18 cellular contexts compared by ENCODE assay signal in genomic region chr20:25032065-25032477, GRCh38. TPM values are rescaled to one million over a fixed set of nuclear protein-coding genes. Genes with fewer than 3 reads are reported as not detected.
DNase-seq lines count a peak whose midpoint lies in the region; ATAC-seq and TF ChIP-seq lines count a peak whose summit lies in the region.
"Had no signal": no experiment of that assay in that cellular context is flagged by ENCODE, and none has a peak within 500 bp of the region (broad histone marks: within the 10 kb centered on the region; RNA-seq: fewer than 3 reads in every experiment).

No MANE protein-coding gene starts in this region.

- no peaks in the 10 kb centered on the region for H3K9me3 Mint-ChIP-seq in HFFc6
- H3K9me3 Mint-ChIP-seq: activated CD4-positive, alpha-beta memory T cell treated with anti-CD3 and anti-CD28 coated beads for 36 hours; immature natural killer cell; nephron had no signal

- H3K4me1 ChIP-seq in HCT116 (ENCODE audit: control insufficient read depth in 1 of 2, insufficient read depth in 2 of 2, low read length in 2 of 2) (no peaks in the 10 kb centered on the region), lower lobe of right lung (peaks cover 46% of the 10 kb centered on the region)

- intact Hi-C loops in HCT116 (cut with micrococcal nuclease) = no loop called here
- intact Hi-C loops in lower lobe of right lung (cut with DNase I) = no loop called here
- intact Hi-C loops in sciatic nerve (cut with DNase I) = loop anchor here (5.0 kb wide), 1 partner anchor 35 kb away; no protein-coding TSS in a partner anchor

- no peak for TF ChIP-seq CTCF in HCT116 (IDR thresholded peaks at IDR 0.05 in 2 of 3, conservative IDR thresholded peaks at IDR 0.05 in 1 of 3; ENCODE audit: borderline replicate concordance in 1 of 3, insufficient read depth in 1 of 3, low read depth in 2 of 3, low read length in 2 of 3)
- TF ChIP-seq CTCF in lower lobe of right lung (IDR thresholded peaks at IDR 0.05) = no peak
- TF ChIP-seq CTCF in HFFc6 (IDR thresholded peaks at IDR 0.05) = no peak

- no peak for TF ChIP-seq RAD21 in HCT116 (IDR thresholded peaks at IDR 0.05; ENCODE audit: low read depth)

- CTCF ChIA-PET in HCT116 (lab: Charles Lee) = no interaction called here

- POLR2A ChIA-PET in HCT116 (lab: Charles Lee) = no interaction called here

- RAD21 ChIA-PET in HCT116 (lab: Charles Lee; ENCODE audit: low non-redundant PET in 1 of 2, low total read pairs in 2 of 2, uncharacterized antibody in 2 of 2, unreplicated experiment in 2 of 2) = no interaction called here

- no peak overlapping the region for H2AFZ ChIP-seq in HCT116 (ENCODE audit: low read depth, low read length, poor library complexity, severe bottlenecking)

- no peak overlapping the region for H3K9ac ChIP-seq in HCT116 (ENCODE audit: low read length)

- no peaks in the 10 kb centered on the region for H4K20me1 ChIP-seq in HCT116 (ENCODE audit: insufficient read depth)

- DNase-seq in HCT116 (ENCODE audit: low read depth, low spot score) = no peak
- peak; percentile 20 for DNase-seq in lower lobe of right lung
- peak; percentile 72 for DNase-seq in sciatic nerve (ENCODE audit: low spot score)
- no peak for DNase-seq in HFFc6
- no peak for DNase-seq in stimulated activated CD4-positive, alpha-beta T cell treated with anti-CD3 and anti-CD28 coated beads, Interleukin-15, amount 100 ng/mL, for 24 hours
- DNase-seq: activated CD4-positive, alpha-beta memory T cell treated with anti-CD3 and anti-CD28 coated beads for 36 hours; AML-193; GOT3; immature natural killer cell; MV-4-11; NCI-H345; T-helper 9 cell had no signal

- peak; percentile 40; the same call in 1 of the 2 replicates for ATAC-seq in HCT116
- peak in 1 of 2 donors; percentile 23 for ATAC-seq in lower lobe of right lung
- ATAC-seq in sciatic nerve = peak; percentile 37
- no peak for ATAC-seq in GM19467 (IDR thresholded peaks at IDR 0.05; ENCODE audit: unreplicated experiment)
- no peak for ATAC-seq in GM18861 (IDR thresholded peaks at IDR 0.05; ENCODE audit: unreplicated experiment)

- no peak overlapping the region for H3K27ac Mint-ChIP-seq in HFFc6
- H3K27ac Mint-ChIP-seq: activated CD4-positive, alpha-beta memory T cell treated with anti-CD3 and anti-CD28 coated beads for 36 hours had no signal

- H3K36me3 Mint-ChIP-seq in HFFc6 (ENCODE audit: low read depth) = no peaks in the 10 kb centered on the region

- H3K4me3 ChIP-seq in HCT116 (replicated peaks in 1 of 2; ENCODE audit: low read depth in 1 of 2, low read length in 2 of 2) = no peak overlapping the region
- H3K4me3 ChIP-seq in lower lobe of right lung = no peak overlapping the region
- H3K4me3 ChIP-seq: cardiac muscle cell had no signal

- no peak for TF ChIP-seq POLR2A in HCT116 (IDR thresholded peaks at IDR 0.05; ENCODE audit: borderline replicate concordance, extremely low read depth, insufficient read depth, insufficient read length)

- BruUV-seq in HCT116 (replicated peaks; lab: Mats Ljungman, UMichigan) = no TSS peak

- H3K4me1 Mint-ChIP-seq in HFFc6 (ENCODE audit: low read depth) = no peaks in the 10 kb centered on the region

- H3K4me2 ChIP-seq in HCT116 (ENCODE audit: low read length) = no peak overlapping the region

- 0 out of 2 replicates have a peak, but pooled peaks cover 3% of the 10 kb centered on the region for H3K9me2 ChIP-seq in HCT116 (ENCODE audit: insufficient read depth)

- peaks cover 6% of the 10 kb centered on the region for H3K27me3 Mint-ChIP-seq in HFFc6 (ENCODE audit: insufficient read depth)
- H3K27me3 Mint-ChIP-seq: activated CD4-positive, alpha-beta memory T cell treated with anti-CD3 and anti-CD28 coated beads for 36 hours had no signal

- H3K79me2 ChIP-seq in HCT116 (ENCODE audit: insufficient read depth, low read length) = no peaks in the 10 kb centered on the region

- H3K27me3 ChIP-seq in HCT116 (ENCODE audit: insufficient read depth, low read length) = no peaks in the 10 kb centered on the region
- no peaks in the 10 kb centered on the region for H3K27me3 ChIP-seq in lower lobe of right lung (ENCODE audit: low read depth)
- H3K27me3 ChIP-seq: cardiac muscle cell had no signal

- H3K27ac ChIP-seq in HCT116 (ENCODE audit: low read depth, low read length) (no peak overlapping the region), cingulate gyrus (ENCODE audit: low read depth, low read length) (peak overlapping the region; percentile 98), lower lobe of right lung (no peak overlapping the region)
- H3K27ac ChIP-seq: cardiac muscle cell had no signal

- H3K9me3 ChIP-seq in HCT116 (ENCODE audit: control insufficient read depth in 1 of 2, insufficient read depth in 1 of 2, low read depth in 1 of 2, low read length in 2 of 2) = no peaks in the 10 kb centered on the region
- H3K9me3 ChIP-seq in lower lobe of right lung = no peaks in the 10 kb centered on the region

- no peak overlapping the region for H3K4me3 Mint-ChIP-seq in HFFc6
- H3K4me3 Mint-ChIP-seq: activated CD4-positive, alpha-beta memory T cell treated with anti-CD3 and anti-CD28 coated beads for 36 hours; immature natural killer cell had no signal

- H3K36me3 ChIP-seq in HCT116 (ENCODE audit: control insufficient read depth in 1 of 2, insufficient read depth in 2 of 2, low read length in 2 of 2) (no peaks in the 10 kb centered on the region), lower lobe of right lung (peaks cover 23% of the 10 kb centered on the region)
- H3K36me3 ChIP-seq: cardiac muscle cell had no signal

TF ChIP-seq in HCT116, 20 proteins besides CTCF, POLR2A, EP300 and RAD21:
- TF ChIP-seq, protein P1, sequence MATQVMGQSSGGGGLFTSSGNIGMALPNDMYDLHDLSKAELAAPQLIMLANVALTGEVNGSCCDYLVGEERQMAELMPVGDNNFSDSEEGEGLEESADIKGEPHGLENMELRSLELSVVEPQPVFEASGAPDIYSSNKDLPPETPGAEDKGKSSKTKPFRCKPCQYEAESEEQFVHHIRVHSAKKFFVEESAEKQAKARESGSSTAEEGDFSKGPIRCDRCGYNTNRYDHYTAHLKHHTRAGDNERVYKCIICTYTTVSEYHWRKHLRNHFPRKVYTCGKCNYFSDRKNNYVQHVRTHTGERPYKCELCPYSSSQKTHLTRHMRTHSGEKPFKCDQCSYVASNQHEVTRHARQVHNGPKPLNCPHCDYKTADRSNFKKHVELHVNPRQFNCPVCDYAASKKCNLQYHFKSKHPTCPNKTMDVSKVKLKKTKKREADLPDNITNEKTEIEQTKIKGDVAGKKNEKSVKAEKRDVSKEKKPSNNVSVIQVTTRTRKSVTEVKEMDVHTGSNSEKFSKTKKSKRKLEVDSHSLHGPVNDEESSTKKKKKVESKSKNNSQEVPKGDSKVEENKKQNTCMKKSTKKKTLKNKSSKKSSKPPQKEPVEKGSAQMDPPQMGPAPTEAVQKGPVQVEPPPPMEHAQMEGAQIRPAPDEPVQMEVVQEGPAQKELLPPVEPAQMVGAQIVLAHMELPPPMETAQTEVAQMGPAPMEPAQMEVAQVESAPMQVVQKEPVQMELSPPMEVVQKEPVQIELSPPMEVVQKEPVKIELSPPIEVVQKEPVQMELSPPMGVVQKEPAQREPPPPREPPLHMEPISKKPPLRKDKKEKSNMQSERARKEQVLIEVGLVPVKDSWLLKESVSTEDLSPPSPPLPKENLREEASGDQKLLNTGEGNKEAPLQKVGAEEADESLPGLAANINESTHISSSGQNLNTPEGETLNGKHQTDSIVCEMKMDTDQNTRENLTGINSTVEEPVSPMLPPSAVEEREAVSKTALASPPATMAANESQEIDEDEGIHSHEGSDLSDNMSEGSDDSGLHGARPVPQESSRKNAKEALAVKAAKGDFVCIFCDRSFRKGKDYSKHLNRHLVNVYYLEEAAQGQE (IDR thresholded peaks at IDR 0.05; ENCODE audit: low read depth) = no peak
- no peak for TF ChIP-seq EZH2 (IDR thresholded peaks at IDR 0.05)
- TF ChIP-seq ZNF274 (IDR thresholded peaks at IDR 0.05; ENCODE audit: low read depth, low read length) = no peak

RNA-seq across cellular contexts. Expression of gene ACSS1, which starts 25.9 kb away (rescaled TPM):
- 0.27 TPM for total RNA-seq in HCT116 (2021; ENCODE audit: unreplicated experiment)
- not detected in 2 replicates for polyA plus RNA-seq in HCT116 (2012)
- total RNA-seq in lower lobe of right lung = 41.8 TPM
- total RNA-seq in sciatic nerve = 27.4 TPM
- 1 to 10 TPM in 5 of 6 experiments, under 1 TPM in 1; 0.80 to 1.4 (median 1.2) TPM for total RNA-seq in HFFc6 (2021; fragmentation: NEBNext Ultra II Directional; extraction: Animal tissue kit (Norgen Biotek cat#: 25700))
- total RNA-seq: cardiac muscle cell had no signal
- polyA plus RNA-seq: cardiac muscle cell had no signal

RNA-seq across cellular contexts. Expression of gene APMAP, which starts 39.5 kb away (rescaled TPM):
- total RNA-seq in HCT116 (2021; ENCODE audit: unreplicated experiment) (82.7 TPM), lower lobe of right lung (82.9 TPM), sciatic nerve (47.3 TPM)
- polyA plus RNA-seq in HCT116 (2012) = 71.6 and 86.6 TPM in 2 replicates
- 100 to 1,000 TPM; 119 to 137 (median 129) TPM for total RNA-seq in HFFc6 (2021; fragmentation: NEBNext Ultra II Directional; extraction: Animal tissue kit (Norgen Biotek cat#: 25700))

RNA-seq across cellular contexts. Expression of gene VSX1, which starts 49.9 kb away (rescaled TPM):
- total RNA-seq in HCT116 (2021; ENCODE audit: unreplicated experiment) = not detected
- polyA plus RNA-seq in HCT116 (2012) = not detected in 2 replicates
- total RNA-seq in lower lobe of right lung = not detected
- total RNA-seq in sciatic nerve = not detected
- not detected for total RNA-seq in HFFc6 (2021; fragmentation: NEBNext Ultra II Directional; extraction: Animal tissue kit (Norgen Biotek cat#: 25700))
- total RNA-seq: activated CD4-positive, alpha-beta memory T cell treated with anti-CD3 and anti-CD28 coated beads for 36 hours; cardiac muscle cell had no signal
- polyA plus RNA-seq: cardiac muscle cell, esophagus, immature natural killer cell had no signal

Comparison
In these comparisons a context has a peak if more than half of its experiments do, and no peak if none do; other contexts are left out.
1. ATAC-seq: peak in HCT116 (single experiment) and sciatic nerve (single experiment); none in GM19467 (single experiment) and GM18861 (single experiment).
2. DNase-seq: peak in lower lobe of right lung (single experiment) and sciatic nerve (single experiment); none in HCT116 (single experiment), HFFc6 (single experiment) and stimulated activated CD4-positive, alpha-beta T cell treated with anti-CD3 and anti-CD28 coated beads, Interleukin-15, amount 100 ng/mL, for 24 hours (single experiment).
3. RNA of gene ACSS1, which starts 25.9 kb away (total RNA-seq): 41.8 TPM in lower lobe of right lung (single experiment) and 27.4 TPM in sciatic nerve (single experiment); 0.80 to 1.4 TPM in HFFc6 and 0.27 TPM in HCT116 (single experiment); every median in the first group is over 10 times any median in the second.